Comparison of ENCODE assay signal across 7 cellular contexts in the genomic region with DNA sequence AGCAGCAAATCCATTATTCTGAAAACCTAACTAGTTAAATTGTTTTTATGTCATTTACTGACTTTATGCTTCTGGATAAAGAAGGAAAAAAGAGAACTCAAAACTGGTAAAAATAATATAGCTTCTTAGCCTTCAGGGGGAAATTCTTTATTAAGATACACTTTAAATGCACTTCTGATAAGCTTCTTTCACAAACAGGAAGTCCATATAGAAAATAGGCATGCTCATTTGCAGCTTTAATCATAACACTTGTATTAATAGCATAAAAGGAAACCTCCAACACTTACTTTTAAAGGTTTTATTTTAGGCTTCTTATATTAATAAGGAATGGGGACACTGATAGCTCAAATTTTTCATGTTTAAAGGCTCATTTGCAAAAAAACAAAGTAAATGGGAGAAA.
"Had no signal": no experiment of that assay in that cellular context is flagged by ENCODE, and none has a peak within 500 bp of the region (broad histone marks: within the 10 kb centered on the region; RNA-seq: fewer than 3 reads in every experiment).

No MANE protein-coding gene starts in this region.

- H3K4me1 ChIP-seq: HAP-1 had no signal

- H3K4me2 ChIP-seq: GM23338 had no signal

- ATAC-seq: GM23338 had no signal

- H2AFZ ChIP-seq: GM23248, GM23338 had no signal

- H3K4me1 Mint-ChIP-seq: GM23338, H9 had no signal

- H3K27ac ChIP-seq: GM23248 had no signal

- H3K27ac Mint-ChIP-seq: GM23338, H9 had no signal

- H3K9ac ChIP-seq: GM23248 had no signal

- H3K4me3 Mint-ChIP-seq: GM23338, H9 had no signal

- H3K9me3 ChIP-seq: HAP-1 had no signal

- H3K36me3 ChIP-seq: HAP-1 had no signal

- H3K4me3 ChIP-seq: GM23248, GM23338, HAP-1 had no signal

- DNase-seq: GM23248, GOT3, H7, H9, HCEC 1CT had no signal
